Comparison of ENCODE assay signal across 12 cellular contexts in genomic region chr9:128372784-128373183, GRCh38. TPM values are rescaled to one million over a fixed set of nuclear protein-coding genes. Genes with fewer than 3 reads are reported as not detected.
A peak's percentile ranks its signal among the peaks of the same experiment; 100 is the strongest.
DNase-seq lines count a peak whose midpoint lies in the region; ATAC-seq and TF ChIP-seq lines count a peak whose summit lies in the region.
"Had no signal": no experiment of that assay in that cellular context is flagged by ENCODE, and none has a peak within 500 bp of the region (broad histone marks: within the 10 kb centered on the region; RNA-seq: fewer than 3 reads in every experiment).

No MANE protein-coding gene starts in this region.

- TF ChIP-seq POLR2A in esophagus squamous epithelium (IDR thresholded peaks at IDR 0.05) = no peak

- TF ChIP-seq CTCF in WI38 (IDR thresholded peaks at IDR 0.05; ENCODE audit: low read depth, low read length) = no peak
- no peak for TF ChIP-seq CTCF in esophagus squamous epithelium (IDR thresholded peaks at IDR 0.05)

- peaks cover 29% of the 10 kb centered on the region for H3K4me1 Mint-ChIP-seq in activated CD4-positive, alpha-beta T cell treated with anti-CD3 and anti-CD28 coated beads, Interleukin-2, amount 10 ng/mL, durations not matched to agents 24 days and 14 days

- intact Hi-C loops in activated CD4-positive, alpha-beta T cell treated with anti-CD3 and anti-CD28 coated beads, Interleukin-2, amount 10 ng/mL, durations not matched to agents 24 days and 14 days (cut with micrococcal nuclease) = loop anchor here (5.0 kb wide), 2 partner anchors 180 to 510 kb away; partner anchors contain the start of genes KYAT1, LRRC8A and SPTAN1
- intact Hi-C loops in esophagus squamous epithelium (cut with DNase I) = no loop called here

- no peaks in the 10 kb centered on the region for H3K27me3 Mint-ChIP-seq in activated CD4-positive, alpha-beta T cell treated with anti-CD3 and anti-CD28 coated beads, Interleukin-2, amount 10 ng/mL, durations not matched to agents 24 days and 14 days

- no peak for DNase-seq in activated CD4-positive, alpha-beta T cell treated with anti-CD3 and anti-CD28 coated beads, Interleukin-2, amount 10 ng/mL, durations not matched to agents 24 days and 14 days
- no peak for DNase-seq in activated CD4-positive, alpha-beta T cell treated with anti-CD3 and anti-CD28 coated beads for 4 hours
- DNase-seq in esophagus squamous epithelium (lab: John Stamatoyannopoulos, UW) = no peak
- no peak for DNase-seq in activated CD4-positive, CD25-positive, alpha-beta regulatory T cell treated with anti-CD3 and anti-CD28 coated beads, Interleukin-2, amount 50 U/mL, for 72 hours
- DNase-seq: stimulated activated CD8-positive, alpha-beta memory T cell treated with anti-CD3 and anti-CD28 coated beads, Interleukin-4, amount 100 ng/mL, for 48 hours had no signal

- peak overlapping the region; percentile 91 to 98 (median 95) for H3K27ac ChIP-seq in esophagus squamous epithelium
- peak overlapping the region in 12 of 21 experiments; percentile 7 to 95 (median 74) for H3K27ac ChIP-seq in skin epidermis
- H3K27ac ChIP-seq: parathyroid adenoma had no signal

- peaks cover 13 to 52% (median 35%) of the 10 kb centered on the region in 3 donors for H3K4me1 ChIP-seq in esophagus squamous epithelium

- H3K27me3 ChIP-seq in esophagus squamous epithelium = no peaks in the 10 kb centered on the region
- H3K27me3 ChIP-seq: gastroesophageal sphincter had no signal

- H3K27ac Mint-ChIP-seq in activated CD4-positive, alpha-beta T cell treated with anti-CD3 and anti-CD28 coated beads, Interleukin-2, amount 10 ng/mL, durations not matched to agents 24 days and 14 days = peak overlapping the region; percentile 93

- H3K9me3 Mint-ChIP-seq in activated CD4-positive, alpha-beta T cell treated with anti-CD3 and anti-CD28 coated beads, Interleukin-2, amount 10 ng/mL, durations not matched to agents 24 days and 14 days = no peaks in the 10 kb centered on the region

- 45 to 63% methylated on average over 1 of the region's 1 CpG for WGBS in esophagus squamous epithelium, 2 donors

- H3K36me3 ChIP-seq in esophagus squamous epithelium = peaks cover 0 to 41% (median 3%) of the 10 kb centered on the region in 3 donors

- peak overlapping the region; percentile 99 for H3K4me3 Mint-ChIP-seq in activated CD4-positive, alpha-beta T cell treated with anti-CD3 and anti-CD28 coated beads, Interleukin-2, amount 10 ng/mL, durations not matched to agents 24 days and 14 days

- peak overlapping the region; percentile 98; the same call in 1 of the 2 replicates for H3K4me3 ChIP-seq in WI38 (ENCODE audit: low read depth, low read length)
- no peak overlapping the region for H3K4me3 ChIP-seq in esophagus squamous epithelium
- no peak overlapping the region for H3K4me3 ChIP-seq in skin epidermis

- ATAC-seq in HG03354 (IDR thresholded peaks at IDR 0.05; ENCODE audit: poor library complexity, severe bottlenecking, unreplicated experiment) (no peak), HG02571 (IDR thresholded peaks at IDR 0.05; ENCODE audit: unreplicated experiment) (no peak)
- ATAC-seq: gastroesophageal sphincter, Panc1 had no signal

- peaks cover 24% of the 10 kb centered on the region for H3K36me3 Mint-ChIP-seq in activated CD4-positive, alpha-beta T cell treated with anti-CD3 and anti-CD28 coated beads, Interleukin-2, amount 10 ng/mL, durations not matched to agents 24 days and 14 days (ENCODE audit: low read depth)

- no peaks in the 10 kb centered on the region for H3K9me3 ChIP-seq in esophagus squamous epithelium
- H3K9me3 ChIP-seq: gastroesophageal sphincter had no signal

RNA-seq across cellular contexts. Expression of gene URM1, which starts 1.6 kb away (rescaled TPM):
- total RNA-seq in activated CD4-positive, alpha-beta T cell treated with anti-CD3 and anti-CD28 coated beads, Interleukin-2, amount 10 ng/mL, durations not matched to agents 24 days and 14 days = 87.2 and 98.3 TPM in 2 replicates
- 10 to 100 TPM; 22.7 to 31.5 (median 25.5) TPM for total RNA-seq in esophagus squamous epithelium

RNA-seq across cellular contexts. Expression of gene SLC27A4, which starts 32.5 kb away (rescaled TPM):
- 37.0 and 37.9 TPM in 2 replicates for total RNA-seq in activated CD4-positive, alpha-beta T cell treated with anti-CD3 and anti-CD28 coated beads, Interleukin-2, amount 10 ng/mL, durations not matched to agents 24 days and 14 days
- 100 to 1,000 TPM in 1 of 4 donors, 10 to 100 TPM in 3; 36.6 to 110 (median 72.2) TPM for total RNA-seq in esophagus squamous epithelium

RNA-seq across cellular contexts. Expression of gene CERCAM, which starts 47.9 kb away (rescaled TPM):
- total RNA-seq in activated CD4-positive, alpha-beta T cell treated with anti-CD3 and anti-CD28 coated beads, Interleukin-2, amount 10 ng/mL, durations not matched to agents 24 days and 14 days = 1.3 and 1.6 TPM in 2 replicates
- 10 to 100 TPM in 1 of 4 donors, 1 to 10 TPM in 3; 2.2 to 18.3 (median 6.2) TPM for total RNA-seq in esophagus squamous epithelium

RNA-seq across cellular contexts. Expression of gene COQ4, which starts 50.1 kb away (rescaled TPM):
- total RNA-seq in activated CD4-positive, alpha-beta T cell treated with anti-CD3 and anti-CD28 coated beads, Interleukin-2, amount 10 ng/mL, durations not matched to agents 24 days and 14 days = 60.7 and 61.4 TPM in 2 replicates
- total RNA-seq in esophagus squamous epithelium = 10 to 100 TPM; 55.5 to 89.2 (median 77.9) TPM

RNA-seq across cellular contexts. Expression of gene TRUB2, which starts 50.5 kb away (rescaled TPM):
- total RNA-seq in activated CD4-positive, alpha-beta T cell treated with anti-CD3 and anti-CD28 coated beads, Interleukin-2, amount 10 ng/mL, durations not matched to agents 24 days and 14 days = 40.4 and 43.0 TPM in 2 replicates
- total RNA-seq in esophagus squamous epithelium = 10 to 100 TPM; 13.2 to 15.6 (median 15.3) TPM
